17 cellular contexts compared by ENCODE assay signal in genomic region chr11:65275906-65276305, GRCh38. TPM values are rescaled to one million over a fixed set of nuclear protein-coding genes. Genes with fewer than 3 reads are reported as not detected.
DNase-seq lines count a peak whose midpoint lies in the region; ATAC-seq lines count a peak whose summit lies in the region.
"Had no signal": no experiment of that assay in that cellular context is flagged by ENCODE, and none has a peak within 500 bp of the region (broad histone marks: within the 10 kb centered on the region; RNA-seq: fewer than 3 reads in every experiment).

No MANE protein-coding gene starts in this region.

- H3K4me2 ChIP-seq in GM23248 (ENCODE audit: unreplicated experiment): peak overlapping the region; percentile 19

- peaks cover 54% of the 10 kb centered on the region for H3K4me1 ChIP-seq in GM23248 (ENCODE audit: insufficient read depth)
- H3K4me1 ChIP-seq in adipocyte (ENCODE audit: control insufficient read depth, insufficient read depth, low read length): peaks cover 43% of the 10 kb centered on the region
- H3K4me1 ChIP-seq: breast epithelium had no signal

- no peaks in the 10 kb centered on the region for H3K9me3 ChIP-seq in GM23248 (ENCODE audit: low read depth)
- H3K9me3 ChIP-seq in adipocyte (ENCODE audit: control insufficient read depth, low read length): no peaks in the 10 kb centered on the region
- H3K9me3 ChIP-seq: breast epithelium, SJCRH30 had no signal

- peak overlapping the region; percentile 62 for H3K27ac ChIP-seq in GM23248
- H3K27ac ChIP-seq: SJCRH30 had no signal

- H2AFZ ChIP-seq in GM23248: no peak overlapping the region

- H4K20me1 ChIP-seq in GM23248 (ENCODE audit: insufficient read depth): no peaks in the 10 kb centered on the region

- H3K36me3 ChIP-seq in GM23248 (ENCODE audit: low read depth) (no peaks in the 10 kb centered on the region), adipocyte (ENCODE audit: control insufficient read depth, insufficient read depth, low read length, severe bottlenecking) (peaks cover 1% of the 10 kb centered on the region)
- H3K36me3 ChIP-seq: breast epithelium had no signal

- peak overlapping the region; percentile 15; the same call in 1 of the 2 replicates for H3K9ac ChIP-seq in GM23248
- peak overlapping the region; percentile 2 for H3K9ac ChIP-seq in adipocyte (ENCODE audit: low read length)

- ATAC-seq in left lobe of liver (peak; percentile 77), GM21825 (IDR thresholded peaks at IDR 0.05; ENCODE audit: unreplicated experiment) (no peak)
- ATAC-seq: effector memory CD8-positive, alpha-beta T cell; naive thymus-derived CD8-positive, alpha-beta T cell had no signal

- peaks cover 14% of the 10 kb centered on the region for H3K79me2 ChIP-seq in GM23248 (ENCODE audit: insufficient read depth)

- H3K4me3 ChIP-seq in GM23248: no peak overlapping the region
- no peak overlapping the region for H3K4me3 ChIP-seq in adipocyte (ENCODE audit: low read length)
- H3K4me3 ChIP-seq: breast epithelium, SJCRH30 had no signal

- no peaks in the 10 kb centered on the region for H3K9me2 ChIP-seq in GM23248 (ENCODE audit: insufficient read depth)

- 86 to 89% methylated on average over 4 of the region's 4 CpGs for whole genome bisulfite sequencing in GM23248 (ENCODE audit: low coverage in 1 of 2, low lambda C conversion rate in 2 of 2, missing lambda C conversion rate in 2 of 2), 2 experiments

- H3K27me3 ChIP-seq in GM23248 (replicated peaks; ENCODE audit: insufficient read depth) (no peaks in the 10 kb centered on the region), adipocyte (replicated peaks; ENCODE audit: control insufficient read depth, insufficient read depth, low read length) (no peaks in the 10 kb centered on the region)
- H3K27me3 ChIP-seq: breast epithelium, SJCRH30 had no signal

- peaks cover 60% of the 10 kb centered on the region for H3F3A ChIP-seq in GM23248 (ENCODE audit: insufficient read depth)

- DNase-seq in GM23248 (no peak), adipocyte (ENCODE audit: low read depth) (no peak), left lobe of liver (ENCODE audit: low spot score) (no peak), renal cortical epithelial cell (ENCODE audit: low read depth) (peak; percentile 51), NCI-H187 treated with DMSO at 0.1 percent for 48 hours (lab: John Stamatoyannopoulos, UW) (no peak)
- no peak for DNase-seq in activated naive CD4-positive, alpha-beta T cell treated with anti-CD3 and anti-CD28 coated beads, Interleukin-2, amount 50 U/mL, for 16 hours
- DNase-seq in stimulated activated CD4-positive, alpha-beta T cell treated with anti-CD3 and anti-CD28 coated beads, Interleukin-12 subunit alpha, Interleukin-12 subunit beta, amount 100 ng/mL, for 4 hours: no peak
- DNase-seq: activated CD8-positive, alpha-beta memory T cell treated with anti-CD3 and anti-CD28 coated beads, Interleukin-2, amount 50 U/mL, for 4 hours; activated naive CD4-positive, alpha-beta T cell; effector memory CD8-positive, alpha-beta T cell; GDM1; naive thymus-derived CD8-positive, alpha-beta T cell; NCI-H1436 treated with DMSO at 0.1 percent for 48 hours; SJCRH30; T1000 had no signal

- in situ Hi-C loops in GM23248 (cut with MboI): loop anchor here (10.0 kb wide), 1 partner anchor 49 kb away; no protein-coding TSS in a partner anchor

RNA-seq across cellular contexts. Expression of gene POLA2, which starts 14.1 kb away (rescaled TPM):
- 6.7 and 8.6 TPM in 2 replicates for total RNA-seq in GM23248 (2014; rRNA removed; shearing (Covaris generic))
- 8.7 and 8.9 TPM in 2 replicates for polyA plus RNA-seq in GM23248 (2016; fragmentation: Nextera tagmentation; extraction: Ambion mirVana)
- total RNA-seq in left lobe of liver: 3.3 TPM
- total RNA-seq in renal cortical epithelial cell: 3.2 and 7.1 TPM in 2 replicates

RNA-seq across cellular contexts. Expression of gene CDC42EP2, which starts 38.8 kb away (rescaled TPM):
- 32.1 and 32.6 TPM in 2 replicates for total RNA-seq in GM23248 (2014; rRNA removed; shearing (Covaris generic))
- 37.9 and 40.3 TPM in 2 replicates for polyA plus RNA-seq in GM23248 (2016; fragmentation: Nextera tagmentation; extraction: Ambion mirVana)
- total RNA-seq in left lobe of liver (3.5 TPM), renal cortical epithelial cell (10.9 and 14.1 TPM in 2 replicates)
- polyA plus RNA-seq: naive thymus-derived CD8-positive, alpha-beta T cell had no signal

RNA-seq across cellular contexts. Expression of gene DPF2, which starts 57.7 kb away (rescaled TPM):
- 27.7 and 30.0 TPM in 2 replicates for total RNA-seq in GM23248 (2014; rRNA removed; shearing (Covaris generic))
- polyA plus RNA-seq in GM23248 (2016; fragmentation: Nextera tagmentation; extraction: Ambion mirVana): 51.2 and 54.1 TPM in 2 replicates
- total RNA-seq in left lobe of liver (18.7 TPM), renal cortical epithelial cell (23.1 and 47.2 TPM in 2 replicates)
